1 cellular context compared by ENCODE assay signal in the genomic region with DNA sequence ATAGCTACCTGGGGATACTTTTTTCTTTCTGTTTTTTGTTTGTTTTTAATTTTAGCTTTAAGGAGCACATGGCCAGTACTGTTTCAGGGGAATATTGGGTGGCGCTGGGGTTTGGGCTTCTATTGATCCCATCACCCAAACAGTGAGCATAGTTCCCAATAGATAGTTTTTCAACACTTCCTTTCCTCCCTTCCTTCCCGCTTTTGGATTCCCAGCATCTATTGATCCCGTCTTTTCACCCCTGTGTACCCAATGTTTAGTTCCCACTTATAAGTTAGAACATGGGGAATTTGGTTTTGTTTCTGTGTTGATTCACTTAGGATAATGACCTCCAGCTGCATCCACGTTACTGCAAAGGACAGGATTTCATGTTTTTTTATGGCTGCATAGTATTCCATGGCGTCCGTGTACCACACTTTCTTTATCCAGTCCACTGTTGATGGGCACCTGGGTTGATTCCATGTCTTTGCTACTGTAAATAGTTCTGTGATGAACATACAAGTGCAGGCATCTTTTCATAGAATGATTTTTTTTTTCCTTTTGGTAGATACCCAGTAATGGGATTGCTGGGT.
TF ChIP-seq lines count a peak whose summit lies in the region.

No MANE protein-coding gene starts in this region.

TF ChIP-seq in HepG2, 621 proteins besides CTCF, POLR2A, EP300 and RAD21:
- TF ChIP-seq NONO (IDR thresholded peaks at IDR 0.05) (no peak), NONO (CRISPR knock-in tag; conservative IDR thresholded peaks at IDR 0.05) (no peak), HMGXB4 (CRISPR knock-in tag; IDR thresholded peaks at IDR 0.05; ENCODE audit: borderline replicate concordance in 1 of 2, low read depth in 1 of 2) (no peak), ZFP82 (CRISPR knock-in tag; IDR thresholded peaks at IDR 0.05; ENCODE audit: borderline replicate concordance) (no peak), ZNF18 (CRISPR knock-in tag; IDR thresholded peaks at IDR 0.05; ENCODE audit: insufficient replicate concordance) (no peak), RBFOX2 (IDR thresholded peaks at IDR 0.05; ENCODE audit: low read depth, low read length) (no peak), TBL1XR1 (IDR thresholded peaks at IDR 0.05; ENCODE audit: borderline replicate concordance, low read length, partially characterized antibody) (no peak), TEF (CRISPR knock-in tag; IDR thresholded peaks at IDR 0.05) (no peak), ZNF704 (CRISPR knock-in tag; IDR thresholded peaks at IDR 0.05; ENCODE audit: borderline replicate concordance) (no peak), MZF1 (CRISPR knock-in tag; IDR thresholded peaks at IDR 0.05; ENCODE audit: borderline replicate concordance) (no peak), ZNF782 (CRISPR knock-in tag; IDR thresholded peaks at IDR 0.05; ENCODE audit: borderline replicate concordance) (no peak), ZNF691 (CRISPR knock-in tag; IDR thresholded peaks at IDR 0.05; ENCODE audit: borderline replicate concordance, low read depth) (no peak)
- TF ChIP-seq, protein P1, sequence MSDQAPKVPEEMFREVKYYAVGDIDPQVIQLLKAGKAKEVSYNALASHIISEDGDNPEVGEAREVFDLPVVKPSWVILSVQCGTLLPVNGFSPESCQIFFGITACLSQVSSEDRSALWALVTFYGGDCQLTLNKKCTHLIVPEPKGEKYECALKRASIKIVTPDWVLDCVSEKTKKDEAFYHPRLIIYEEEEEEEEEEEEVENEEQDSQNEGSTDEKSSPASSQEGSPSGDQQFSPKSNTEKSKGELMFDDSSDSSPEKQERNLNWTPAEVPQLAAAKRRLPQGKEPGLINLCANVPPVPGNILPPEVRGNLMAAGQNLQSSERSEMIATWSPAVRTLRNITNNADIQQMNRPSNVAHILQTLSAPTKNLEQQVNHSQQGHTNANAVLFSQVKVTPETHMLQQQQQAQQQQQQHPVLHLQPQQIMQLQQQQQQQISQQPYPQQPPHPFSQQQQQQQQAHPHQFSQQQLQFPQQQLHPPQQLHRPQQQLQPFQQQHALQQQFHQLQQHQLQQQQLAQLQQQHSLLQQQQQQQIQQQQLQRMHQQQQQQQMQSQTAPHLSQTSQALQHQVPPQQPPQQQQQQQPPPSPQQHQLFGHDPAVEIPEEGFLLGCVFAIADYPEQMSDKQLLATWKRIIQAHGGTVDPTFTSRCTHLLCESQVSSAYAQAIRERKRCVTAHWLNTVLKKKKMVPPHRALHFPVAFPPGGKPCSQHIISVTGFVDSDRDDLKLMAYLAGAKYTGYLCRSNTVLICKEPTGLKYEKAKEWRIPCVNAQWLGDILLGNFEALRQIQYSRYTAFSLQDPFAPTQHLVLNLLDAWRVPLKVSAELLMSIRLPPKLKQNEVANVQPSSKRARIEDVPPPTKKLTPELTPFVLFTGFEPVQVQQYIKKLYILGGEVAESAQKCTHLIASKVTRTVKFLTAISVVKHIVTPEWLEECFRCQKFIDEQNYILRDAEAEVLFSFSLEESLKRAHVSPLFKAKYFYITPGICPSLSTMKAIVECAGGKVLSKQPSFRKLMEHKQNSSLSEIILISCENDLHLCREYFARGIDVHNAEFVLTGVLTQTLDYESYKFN (CRISPR knock-in tag; conservative IDR thresholded peaks at IDR 0.05), result no peak
